Comparison of ENCODE assay signal across 21 cellular contexts in genomic region chr1:21887216-21887736, GRCh38.
"Had no signal": no experiment of that assay in that cellular context is flagged by ENCODE, and none has a peak within 500 bp of the region (broad histone marks: within the 10 kb centered on the region; RNA-seq: fewer than 3 reads in every experiment).

No MANE protein-coding gene starts in this region.

- H3K27ac ChIP-seq: epithelial cell of prostate, ovary, suprapubic skin, thyroid gland, upper lobe of left lung, uterus had no signal

- H3K4me1 ChIP-seq: suprapubic skin, thyroid gland, upper lobe of left lung, uterus had no signal

- H3K27me3 Mint-ChIP-seq: progenitor cell of endocrine pancreas had no signal

- H3K4me3 ChIP-seq: esophagus squamous epithelium, ovary, smooth muscle cell, suprapubic skin, thyroid gland, upper lobe of left lung, uterus had no signal

- ATAC-seq: natural killer cell; stimulated activated effector memory CD8-positive, alpha-beta T cell treated with anti-CD3 and anti-CD28 coated beads, Interleukin-12 subunit alpha, Interleukin-12 subunit beta, amount 100 ng/mL, for 72 hours; stimulated activated naive CD8-positive, alpha-beta T cell treated with anti-CD3 and anti-CD28 coated beads, Interleukin-15, Interleukin-2, amounts not matched to agents 100 U/mL and 50 U/mL, for 24 hours had no signal

- H3K9me3 ChIP-seq: esophagus squamous epithelium, ovary, suprapubic skin, thyroid gland, upper lobe of left lung, uterus had no signal

- H3K27me3 ChIP-seq: esophagus squamous epithelium, ovary, suprapubic skin, thyroid gland, upper lobe of left lung, uterus had no signal

- H3K4me1 Mint-ChIP-seq: neural crest cell; stimulated activated effector memory CD8-positive, alpha-beta T cell treated with anti-CD3 and anti-CD28 coated beads, Interleukin-12 subunit alpha, Interleukin-12 subunit beta, amount 100 ng/mL, for 72 hours had no signal

- H3K4me3 Mint-ChIP-seq: natural killer cell; neural crest cell; stimulated activated effector memory CD8-positive, alpha-beta T cell treated with anti-CD3 and anti-CD28 coated beads, Interleukin-12 subunit alpha, Interleukin-12 subunit beta, amount 100 ng/mL, for 72 hours had no signal

- H3K27ac Mint-ChIP-seq: natural killer cell had no signal

- DNase-seq: cortex of kidney; effector memory CD4-positive, alpha-beta T cell; esophagus squamous epithelium; foreskin fibroblast; kidney; left cardiac atrium; natural killer cell; nucleus accumbens; stimulated activated CD4-positive, alpha-beta T cell treated with anti-CD3 and anti-CD28 coated beads, Interleukin-4, amount 100 ng/mL, for 1 hour; stimulated activated CD8-positive, alpha-beta memory T cell treated with anti-CD3 and anti-CD28 coated beads, Interleukin-4, amount 100 ng/mL, for 48 hours; stimulated activated naive CD8-positive, alpha-beta T cell treated with anti-CD3 and anti-CD28 coated beads, Interleukin-15, Interleukin-2, amounts not matched to agents 100 U/mL and 50 U/mL, for 24 hours; thyroid gland; uterus had no signal

- H3K36me3 ChIP-seq: ovary, uterus had no signal

- H3K36me3 Mint-ChIP-seq: natural killer cell; stimulated activated effector memory CD8-positive, alpha-beta T cell treated with anti-CD3 and anti-CD28 coated beads, Interleukin-12 subunit alpha, Interleukin-12 subunit beta, amount 100 ng/mL, for 72 hours had no signal
